8 cellular contexts compared by ENCODE assay signal in the genomic region with DNA sequence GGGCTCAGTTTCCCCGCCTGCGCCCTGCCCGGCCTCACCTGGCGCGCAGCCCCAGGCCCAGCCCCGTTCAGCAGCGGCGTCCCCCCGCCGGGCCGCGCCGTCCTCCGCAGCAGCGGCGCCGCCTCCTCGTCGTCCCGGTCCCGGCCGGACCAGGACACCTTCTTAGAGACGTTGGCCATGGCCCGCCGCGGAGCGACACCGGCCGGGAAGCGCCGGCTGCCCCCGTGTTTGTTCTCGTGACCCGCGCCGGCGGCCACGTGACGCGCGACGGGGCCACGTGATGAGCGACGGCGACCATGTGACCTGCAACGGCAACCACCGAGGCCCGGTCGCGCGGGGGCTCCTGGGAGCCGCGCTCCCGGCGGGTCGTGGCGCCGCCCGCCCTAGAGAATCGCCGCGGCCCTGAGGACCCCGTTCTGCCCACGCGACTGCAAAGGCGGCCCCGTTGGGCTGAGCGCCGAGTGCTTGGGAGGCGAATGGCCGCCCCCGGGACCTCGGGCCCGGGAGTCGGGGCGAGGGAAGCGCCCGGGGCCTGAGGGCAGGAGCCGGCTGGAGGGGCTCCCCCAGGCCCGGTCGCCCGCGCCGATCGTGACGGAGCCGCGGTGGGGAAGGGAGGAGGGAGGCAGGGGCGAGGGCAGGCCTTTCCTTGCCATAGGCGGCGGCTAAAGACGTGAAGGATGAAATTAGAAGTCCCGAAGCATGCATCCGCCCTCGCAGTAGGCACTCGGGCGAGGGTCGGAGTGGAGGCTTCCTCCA. TPM values are rescaled to one million over a fixed set of nuclear protein-coding genes. Genes with fewer than 3 reads are reported as not detected.
DNase-seq lines count a peak whose midpoint lies in the region; ATAC-seq and TF ChIP-seq lines count a peak whose summit lies in the region.

A gene with protein sequence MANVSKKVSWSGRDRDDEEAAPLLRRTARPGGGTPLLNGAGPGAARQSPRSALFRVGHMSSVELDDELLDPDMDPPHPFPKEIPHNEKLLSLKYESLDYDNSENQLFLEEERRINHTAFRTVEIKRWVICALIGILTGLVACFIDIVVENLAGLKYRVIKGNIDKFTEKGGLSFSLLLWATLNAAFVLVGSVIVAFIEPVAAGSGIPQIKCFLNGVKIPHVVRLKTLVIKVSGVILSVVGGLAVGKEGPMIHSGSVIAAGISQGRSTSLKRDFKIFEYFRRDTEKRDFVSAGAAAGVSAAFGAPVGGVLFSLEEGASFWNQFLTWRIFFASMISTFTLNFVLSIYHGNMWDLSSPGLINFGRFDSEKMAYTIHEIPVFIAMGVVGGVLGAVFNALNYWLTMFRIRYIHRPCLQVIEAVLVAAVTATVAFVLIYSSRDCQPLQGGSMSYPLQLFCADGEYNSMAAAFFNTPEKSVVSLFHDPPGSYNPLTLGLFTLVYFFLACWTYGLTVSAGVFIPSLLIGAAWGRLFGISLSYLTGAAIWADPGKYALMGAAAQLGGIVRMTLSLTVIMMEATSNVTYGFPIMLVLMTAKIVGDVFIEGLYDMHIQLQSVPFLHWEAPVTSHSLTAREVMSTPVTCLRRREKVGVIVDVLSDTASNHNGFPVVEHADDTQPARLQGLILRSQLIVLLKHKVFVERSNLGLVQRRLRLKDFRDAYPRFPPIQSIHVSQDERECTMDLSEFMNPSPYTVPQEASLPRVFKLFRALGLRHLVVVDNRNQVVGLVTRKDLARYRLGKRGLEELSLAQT (minus strand): TSS at position 233 of the 756 bp plus-strand sequence. CDS start 54 bp downstream, at position 179.

- DNase-seq in DMS 273 (lab: John Stamatoyannopoulos, UW; ENCODE audit: unreplicated experiment) (peak; percentile 92), Panc1 (ENCODE audit: low read depth, low spot score) (peak; percentile 13), esophagus muscularis mucosa (ENCODE audit: extremely low spot score) (peak; percentile 98), myocyte (ENCODE audit: low read depth) (peak; percentile 85)
- DNase-seq in activated T-cell treated with anti-CD3 and anti-CD28 coated beads, Interleukin-2, amount 50 U/mL, for 72 hours = peak; percentile 93
- peak; percentile 67 to 85 for DNase-seq in stimulated activated CD8-positive, alpha-beta memory T cell treated with anti-CD3 and anti-CD28 coated beads, Interleukin-7, amount 100 ng/mL, for 4 hours (ENCODE audit: low read depth in 2 of 2)

- H3K4me1 Mint-ChIP-seq in activated T-cell treated with anti-CD3 and anti-CD28 coated beads, Interleukin-2, amount 50 U/mL, for 72 hours (ENCODE audit: low read depth) = peaks cover 44% of the 10 kb centered on the region

- H3K4me3 ChIP-seq in HUES6 (ENCODE audit: low read depth, low read length) (peak within 1 kb of the TSS; percentile 79), Panc1 (ENCODE audit: low read depth in 2 of 2, low read length in 2 of 2) (peak within 1 kb of the TSS; percentile 71 to 77), esophagus muscularis mucosa (peak within 1 kb of the TSS; percentile 75 to 96 (median 94))

- TF ChIP-seq CTCF in Panc1 (IDR thresholded peaks at IDR 0.05) (no peak), esophagus muscularis mucosa (IDR thresholded peaks at IDR 0.05) (peak in 1 of 3 experiments; percentile 26)

- H3K27ac Mint-ChIP-seq in activated T-cell treated with anti-CD3 and anti-CD28 coated beads, Interleukin-2, amount 50 U/mL, for 72 hours = peak within 1 kb of the TSS; percentile 86

- H3K36me3 ChIP-seq in HUES6 (ENCODE audit: control insufficient read depth, insufficient read depth, low read length) = no peaks in the 10 kb centered on the region
- H3K36me3 ChIP-seq in Panc1 (ENCODE audit: control insufficient read depth, insufficient read depth, low read length) = no peaks in the 10 kb centered on the region; the same call in 1 of the 2 replicates
- no peaks in the 10 kb centered on the region for H3K36me3 ChIP-seq in esophagus muscularis mucosa

- no TSS peak for BruUV-seq in Panc1 (replicated peaks; lab: Mats Ljungman, UMichigan)

- intact Hi-C loops in Panc1 (cut with micrococcal nuclease; ENCODE audit: unreplicated experiment) = no loop called here
- intact Hi-C loops in esophagus muscularis mucosa (cut with DNase I) = no loop called here

- H3K9ac ChIP-seq in HUES6 (ENCODE audit: low read length) = peak within 1 kb of the TSS; percentile 80

- POLR2A ChIA-PET in Panc1 (lab: Charles Lee) = no interaction called here

- H3K9me3 ChIP-seq in HUES6 (ENCODE audit: control insufficient read depth, insufficient read depth, low read depth, low read length) (peaks cover 12% of the 10 kb centered on the region), Panc1 (ENCODE audit: control insufficient read depth, insufficient read depth, low read depth, low read length) (no peaks in the 10 kb centered on the region), esophagus muscularis mucosa (no peaks in the 10 kb centered on the region)

- CTCF ChIA-PET in Panc1 (lab: Charles Lee) = no interaction called here

- H3K27ac ChIP-seq in HUES6 (ENCODE audit: low read depth, low read length) (peak within 1 kb of the TSS; percentile 88), Panc1 (ENCODE audit: low read length) (peak within 1 kb of the TSS; percentile 89), esophagus muscularis mucosa (replicated peaks in 1 of 4) (peak within 1 kb of the TSS; percentile 84 to 96 (median 92))

- H3K4me1 ChIP-seq in HUES6 (ENCODE audit: control insufficient read depth, insufficient read depth, low read length) (peaks cover 4% of the 10 kb centered on the region; the same call in 1 of the 2 replicates), Panc1 (ENCODE audit: control insufficient read depth, insufficient read depth, low read length) (peaks cover 27% of the 10 kb centered on the region), esophagus muscularis mucosa (peaks cover 28 to 54% (median 45%) of the 10 kb centered on the region in 4 donors)

- in situ Hi-C loops in Panc1 (cut with HindIII; ENCODE audit: low pct_unique_long_range_greater_than_20kb, low sequenced_read_pairs) = no loop called here

- peak; percentile 93 for TF ChIP-seq POLR2A in esophagus muscularis mucosa (IDR thresholded peaks at IDR 0.05; ENCODE audit: low read depth)

- H3K4me3 Mint-ChIP-seq in activated T-cell treated with anti-CD3 and anti-CD28 coated beads, Interleukin-2, amount 50 U/mL, for 72 hours = peak within 1 kb of the TSS; percentile 87 to 90

- TF ChIP-seq EP300 in esophagus muscularis mucosa (IDR thresholded peaks at IDR 0.05) = no peak

- no peaks in the 10 kb centered on the region for H3K27me3 ChIP-seq in HUES6 (ENCODE audit: control insufficient read depth, insufficient read depth, low read length)
- H3K27me3 ChIP-seq in Panc1 (ENCODE audit: control insufficient read depth, insufficient read depth, low read length) = no peaks in the 10 kb centered on the region
- no peaks in the 10 kb centered on the region for H3K27me3 ChIP-seq in esophagus muscularis mucosa

- H3K36me3 Mint-ChIP-seq in activated T-cell treated with anti-CD3 and anti-CD28 coated beads, Interleukin-2, amount 50 U/mL, for 72 hours (ENCODE audit: insufficient read depth in 2 of 2) = no peaks in the 10 kb centered on the region

- peak; percentile 84 for ATAC-seq in GM21423 (IDR thresholded peaks at IDR 0.05; ENCODE audit: unreplicated experiment)
- ATAC-seq in Panc1 = peak; percentile 92
- ATAC-seq in activated T-cell treated with anti-CD3 and anti-CD28 coated beads, Interleukin-2, amount 50 U/mL, for 72 hours (replicated peaks in 1 of 2) = peak; percentile 96

- H3K27me3 Mint-ChIP-seq in activated T-cell treated with anti-CD3 and anti-CD28 coated beads, Interleukin-2, amount 50 U/mL, for 72 hours (ENCODE audit: low read depth) = no peaks in the 10 kb centered on the region

- WGBS in esophagus muscularis mucosa = 0% methylated on average over 31 of the region's 99 CpGs

- H3K9me3 Mint-ChIP-seq in activated T-cell treated with anti-CD3 and anti-CD28 coated beads, Interleukin-2, amount 50 U/mL, for 72 hours = no peaks in the 10 kb centered on the region

RNA-seq across cellular contexts. Expression of the gene that starts here (rescaled TPM):
- total RNA-seq in Panc1 (2021; ENCODE audit: unreplicated experiment) = 179 TPM
- 190 TPM for polyA plus RNA-seq in Panc1 (2012; ENCODE audit: insufficient read length)
- 10 to 100 TPM; 53.7 to 55.1 TPM for total RNA-seq in activated T-cell treated with anti-CD3 and anti-CD28 coated beads, Interleukin-2, amount 50 U/mL, for 72 hours
- total RNA-seq in esophagus muscularis mucosa = 100 to 1,000 TPM in 1 of 4 donors, 10 to 100 TPM in 3; 41.5 to 130 (median 71.9) TPM
- 70.0 and 70.7 TPM in 2 replicates for total RNA-seq in myocyte
- polyA plus RNA-seq in myocyte (2012) = 89.2 TPM

Comparison
In these comparisons a context has a peak if more than half of its experiments do, and no peak if none do; other contexts are left out.
1. Peak in every context shown above with its lines: DNase-seq, ATAC-seq, H3K4me3 ChIP-seq and H3K27ac ChIP-seq.
2. DNase-seq: peak in every context shown above with its lines; median percentile 98 in esophagus muscularis mucosa; 93 in activated T-cell treated with anti-CD3 and anti-CD28 coated beads, Interleukin-2, amount 50 U/mL, for 72 hours; 92 in DMS 273; 85 in myocyte; 76 in stimulated activated CD8-positive, alpha-beta memory T cell treated with anti-CD3 and anti-CD28 coated beads, Interleukin-7, amount 100 ng/mL, for 4 hours; 13 in Panc1.